In the genomic region with DNA sequence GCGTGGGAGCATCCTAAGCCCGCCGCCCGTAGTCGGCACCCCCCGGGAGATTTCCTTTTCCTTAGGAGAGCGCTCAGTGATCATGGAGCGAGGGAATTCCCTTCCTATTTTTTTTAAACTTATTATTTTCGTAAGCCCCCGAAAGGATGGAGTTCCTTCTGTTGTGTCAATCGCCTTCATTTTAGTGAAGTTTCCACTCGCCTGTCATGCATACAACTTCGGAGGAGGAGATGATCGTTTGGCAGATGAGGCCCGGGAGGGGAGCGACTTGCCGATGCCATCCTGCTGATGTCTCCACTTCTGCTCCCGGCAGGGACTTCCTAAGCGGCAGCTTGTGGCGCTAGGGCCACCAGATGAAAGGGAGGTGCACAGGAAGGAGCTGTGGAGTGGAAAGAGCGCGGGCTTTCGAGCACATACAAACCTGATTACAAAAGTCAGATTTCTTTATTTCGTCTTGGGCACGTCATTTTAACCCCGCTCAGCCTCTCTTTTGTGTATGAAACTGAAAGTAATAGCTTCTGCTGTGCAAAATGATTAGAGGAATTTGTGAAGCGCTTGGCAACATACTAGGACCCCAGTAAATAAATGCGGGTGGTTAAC, we compare ENCODE assay signal across 8 cellular contexts. TPM values are rescaled to one million over a fixed set of nuclear protein-coding genes. Genes with fewer than 3 reads are reported as not detected.
DNase-seq lines count a peak whose midpoint lies in the region; ATAC-seq and TF ChIP-seq lines count a peak whose summit lies in the region.

TSS of gene ADGRF3 (minus strand) at position 336 of the 600 bp plus-strand sequence. CDS start 555 bp downstream, outside the sequence.

- H3K4me1 Mint-ChIP-seq in activated naive CD8-positive, alpha-beta T cell treated with anti-CD3 and anti-CD28 coated beads, Interleukin-2, amount 50 U/mL, for 24 hours: peaks cover 48% of the 10 kb centered on the region
- peaks cover 27% of the 10 kb centered on the region for H3K4me1 Mint-ChIP-seq in progenitor cell of endocrine pancreas (ENCODE audit: low read depth)

- peaks cover 30% of the 10 kb centered on the region for H3K36me3 Mint-ChIP-seq in activated naive CD8-positive, alpha-beta T cell treated with anti-CD3 and anti-CD28 coated beads, Interleukin-2, amount 50 U/mL, for 24 hours (ENCODE audit: low read depth)
- peaks cover 3% of the 10 kb centered on the region for H3K36me3 Mint-ChIP-seq in progenitor cell of endocrine pancreas (ENCODE audit: insufficient read depth)

- intact Hi-C loops in left cardiac atrium (cut with DNase I): no loop called here

- H3K4me3 Mint-ChIP-seq in activated naive CD8-positive, alpha-beta T cell treated with anti-CD3 and anti-CD28 coated beads, Interleukin-2, amount 50 U/mL, for 24 hours: peak within 1 kb of the TSS; percentile 98
- peak within 1 kb of the TSS; percentile 96 for H3K4me3 Mint-ChIP-seq in progenitor cell of endocrine pancreas (ENCODE audit: low read depth)

- no peak for TF ChIP-seq CTCF in SU-DHL-6 (IDR thresholded peaks at IDR 0.05; ENCODE audit: insufficient read depth, low read length, poor library complexity, severe bottlenecking)
- no peak for TF ChIP-seq CTCF in progenitor cell of endocrine pancreas (IDR thresholded peaks at IDR 0.05; ENCODE audit: unreplicated experiment)

- no peaks in the 10 kb centered on the region for H3K9me3 Mint-ChIP-seq in activated naive CD8-positive, alpha-beta T cell treated with anti-CD3 and anti-CD28 coated beads, Interleukin-2, amount 50 U/mL, for 24 hours
- no peaks in the 10 kb centered on the region for H3K9me3 Mint-ChIP-seq in progenitor cell of endocrine pancreas (ENCODE audit: low read depth)

- peaks cover 9% of the 10 kb centered on the region for H3K4me1 ChIP-seq in ES-I3 (ENCODE audit: insufficient read depth, low read length)

- no peaks in the 10 kb centered on the region for H3K27me3 Mint-ChIP-seq in activated naive CD8-positive, alpha-beta T cell treated with anti-CD3 and anti-CD28 coated beads, Interleukin-2, amount 50 U/mL, for 24 hours
- no peaks in the 10 kb centered on the region for H3K27me3 Mint-ChIP-seq in progenitor cell of endocrine pancreas

- ATAC-seq in activated naive CD8-positive, alpha-beta T cell treated with anti-CD3 and anti-CD28 coated beads, Interleukin-2, amount 50 U/mL, for 24 hours: peak; percentile 21
- ATAC-seq in left cardiac atrium (peak; percentile 31 to 56), HG03135 (IDR thresholded peaks at IDR 0.05; ENCODE audit: unreplicated experiment) (no peak)

- peak within 1 kb of the TSS; percentile 78 for H3K9ac ChIP-seq in ES-I3 (ENCODE audit: low read depth, low read length)
- H3K9ac ChIP-seq in SU-DHL-6 (ENCODE audit: low read length): peak within 1 kb of the TSS; percentile 91

- H3K27me3 ChIP-seq in MG63 (no peaks in the 10 kb centered on the region), SU-DHL-6 (ENCODE audit: low read length) (no peaks in the 10 kb centered on the region)

- H3K27ac Mint-ChIP-seq in activated naive CD8-positive, alpha-beta T cell treated with anti-CD3 and anti-CD28 coated beads, Interleukin-2, amount 50 U/mL, for 24 hours: peak within 1 kb of the TSS; percentile 100
- peak within 1 kb of the TSS; percentile 99 for H3K27ac Mint-ChIP-seq in progenitor cell of endocrine pancreas

- DNase-seq in MG63 (peak; percentile 45), left cardiac atrium (peak; percentile 63), progenitor cell of endocrine pancreas (ENCODE audit: low spot score, unreplicated experiment) (peak; percentile 14), ureter (ENCODE audit: low spot score) (peak; percentile 65)
- DNase-seq in activated naive CD8-positive, alpha-beta T cell treated with anti-CD3 and anti-CD28 coated beads, Interleukin-2, amount 50 U/mL, for 24 hours: peak; percentile 63

- H3K9me3 ChIP-seq in ES-I3 (ENCODE audit: control insufficient read depth, insufficient read depth, low read length) (no peaks in the 10 kb centered on the region), MG63 (no peaks in the 10 kb centered on the region), SU-DHL-6 (ENCODE audit: insufficient read depth, low read length) (no peaks in the 10 kb centered on the region)

- H3K27ac ChIP-seq in SU-DHL-6 (ENCODE audit: low read depth, low read length): peak within 1 kb of the TSS; percentile 77

- peaks cover 4% of the 10 kb centered on the region; the same call in 1 of the 2 replicates for H3F3A ChIP-seq in SU-DHL-6 (ENCODE audit: insufficient read depth)

- H3K4me2 ChIP-seq in SU-DHL-6 (ENCODE audit: low read depth, low read length, poor library complexity, severe bottlenecking): peak within 1 kb of the TSS; percentile 93

- H3K4me3 ChIP-seq in MG63 (peak within 1 kb of the TSS; percentile 72), SU-DHL-6 (ENCODE audit: insufficient read depth, low read length, poor library complexity, severe bottlenecking) (peak within 1 kb of the TSS; percentile 92)

- H3K9me2 ChIP-seq in SU-DHL-6 (replicated peaks; ENCODE audit: insufficient read depth, low read length): no peaks in the 10 kb centered on the region

- peaks cover 3% of the 10 kb centered on the region; the same call in 1 of the 2 replicates for H4K20me1 ChIP-seq in SU-DHL-6 (ENCODE audit: low read depth, low read length)

- H3K36me3 ChIP-seq in ES-I3 (ENCODE audit: insufficient read depth, low read length) (no peaks in the 10 kb centered on the region), MG63 (no peaks in the 10 kb centered on the region), SU-DHL-6 (ENCODE audit: low read length) (no peaks in the 10 kb centered on the region; the same call in 1 of the 2 replicates)

- H3K79me2 ChIP-seq in SU-DHL-6 (ENCODE audit: insufficient read depth, low read length): peaks cover 68% of the 10 kb centered on the region

- H2AFZ ChIP-seq in SU-DHL-6 (ENCODE audit: low read depth, low read length, severe bottlenecking): peak within 1 kb of the TSS; percentile 64

RNA-seq across cellular contexts. Expression of gene ADGRF3, which starts in this region (rescaled TPM):
- not detected in 2 replicates for total RNA-seq in MG63 (2014; rRNA removed; shearing (Covaris generic); ENCODE audit: low replicate concordance)
- total RNA-seq in left cardiac atrium: under 1 TPM in 1 of 2 donors, not detected in 1; 0.08 TPM
- total RNA-seq in progenitor cell of endocrine pancreas: 2.0 and 3.8 TPM in 2 replicates
- total RNA-seq in ureter: 0.89 TPM

Comparison
In these comparisons a context has a peak if more than half of its experiments do, and no peak if none do; other contexts are left out.
1. Peak in DNase-seq and H3K4me3 ChIP-seq in MG63; RNA of the gene not detected or under 1 TPM.
2. Peak in DNase-seq and ATAC-seq in left cardiac atrium; RNA of the gene not detected or under 1 TPM.
3. Peak in DNase-seq in ureter; RNA of the gene not detected or under 1 TPM.
4. DNase-seq: peak in every context shown above with its lines; median percentile 65 in ureter; 63 in activated naive CD8-positive, alpha-beta T cell treated with anti-CD3 and anti-CD28 coated beads, Interleukin-2, amount 50 U/mL, for 24 hours; 63 in left cardiac atrium; 45 in MG63; 14 in progenitor cell of endocrine pancreas.